1 cellular context compared by ENCODE assay signal in the genomic region with DNA sequence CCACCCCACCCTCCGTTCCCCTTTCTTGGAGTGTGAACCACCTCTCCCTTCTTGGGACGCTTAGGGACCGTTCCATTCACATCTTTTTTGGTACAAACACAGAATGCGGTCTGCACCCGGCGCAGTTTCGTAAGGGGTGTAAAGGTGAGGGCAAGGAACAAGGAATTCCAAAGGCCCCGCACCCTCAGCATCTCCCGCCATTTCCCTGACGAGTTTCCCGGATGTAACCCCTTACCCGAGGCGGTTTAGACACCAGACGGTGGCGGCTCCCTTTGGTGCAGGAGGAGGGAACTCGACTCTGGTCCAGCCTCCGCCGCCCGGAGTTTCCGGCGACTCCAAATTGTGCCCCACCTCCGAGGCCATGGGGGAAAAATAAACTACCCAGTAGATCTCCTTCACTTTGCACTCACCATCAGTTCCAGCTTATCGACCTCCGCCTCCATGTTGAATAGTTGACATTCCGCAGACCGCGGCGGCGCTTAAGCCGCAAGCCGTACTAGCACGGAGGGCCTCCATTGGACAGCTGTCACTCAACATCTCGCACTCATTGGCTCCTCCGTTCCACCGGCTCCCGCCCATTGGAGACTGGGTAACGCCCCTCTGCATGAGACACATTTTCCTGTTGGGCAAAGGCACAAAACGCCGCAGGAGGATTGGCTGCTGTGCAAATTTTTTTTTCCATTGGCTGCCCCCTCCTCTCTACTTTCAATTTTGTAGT.
TF ChIP-seq lines count a peak whose summit lies in the region.

A gene with protein sequence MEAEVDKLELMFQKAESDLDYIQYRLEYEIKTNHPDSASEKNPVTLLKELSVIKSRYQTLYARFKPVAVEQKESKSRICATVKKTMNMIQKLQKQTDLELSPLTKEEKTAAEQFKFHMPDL (minus strand): TSS at position 466 of the 718 bp plus-strand sequence. CDS start 23 bp downstream, at position 443.

TF ChIP-seq in K562, 482 proteins besides CTCF, POLR2A, EP300 and RAD21 (continued from another document):
- TF ChIP-seq, protein P1, sequence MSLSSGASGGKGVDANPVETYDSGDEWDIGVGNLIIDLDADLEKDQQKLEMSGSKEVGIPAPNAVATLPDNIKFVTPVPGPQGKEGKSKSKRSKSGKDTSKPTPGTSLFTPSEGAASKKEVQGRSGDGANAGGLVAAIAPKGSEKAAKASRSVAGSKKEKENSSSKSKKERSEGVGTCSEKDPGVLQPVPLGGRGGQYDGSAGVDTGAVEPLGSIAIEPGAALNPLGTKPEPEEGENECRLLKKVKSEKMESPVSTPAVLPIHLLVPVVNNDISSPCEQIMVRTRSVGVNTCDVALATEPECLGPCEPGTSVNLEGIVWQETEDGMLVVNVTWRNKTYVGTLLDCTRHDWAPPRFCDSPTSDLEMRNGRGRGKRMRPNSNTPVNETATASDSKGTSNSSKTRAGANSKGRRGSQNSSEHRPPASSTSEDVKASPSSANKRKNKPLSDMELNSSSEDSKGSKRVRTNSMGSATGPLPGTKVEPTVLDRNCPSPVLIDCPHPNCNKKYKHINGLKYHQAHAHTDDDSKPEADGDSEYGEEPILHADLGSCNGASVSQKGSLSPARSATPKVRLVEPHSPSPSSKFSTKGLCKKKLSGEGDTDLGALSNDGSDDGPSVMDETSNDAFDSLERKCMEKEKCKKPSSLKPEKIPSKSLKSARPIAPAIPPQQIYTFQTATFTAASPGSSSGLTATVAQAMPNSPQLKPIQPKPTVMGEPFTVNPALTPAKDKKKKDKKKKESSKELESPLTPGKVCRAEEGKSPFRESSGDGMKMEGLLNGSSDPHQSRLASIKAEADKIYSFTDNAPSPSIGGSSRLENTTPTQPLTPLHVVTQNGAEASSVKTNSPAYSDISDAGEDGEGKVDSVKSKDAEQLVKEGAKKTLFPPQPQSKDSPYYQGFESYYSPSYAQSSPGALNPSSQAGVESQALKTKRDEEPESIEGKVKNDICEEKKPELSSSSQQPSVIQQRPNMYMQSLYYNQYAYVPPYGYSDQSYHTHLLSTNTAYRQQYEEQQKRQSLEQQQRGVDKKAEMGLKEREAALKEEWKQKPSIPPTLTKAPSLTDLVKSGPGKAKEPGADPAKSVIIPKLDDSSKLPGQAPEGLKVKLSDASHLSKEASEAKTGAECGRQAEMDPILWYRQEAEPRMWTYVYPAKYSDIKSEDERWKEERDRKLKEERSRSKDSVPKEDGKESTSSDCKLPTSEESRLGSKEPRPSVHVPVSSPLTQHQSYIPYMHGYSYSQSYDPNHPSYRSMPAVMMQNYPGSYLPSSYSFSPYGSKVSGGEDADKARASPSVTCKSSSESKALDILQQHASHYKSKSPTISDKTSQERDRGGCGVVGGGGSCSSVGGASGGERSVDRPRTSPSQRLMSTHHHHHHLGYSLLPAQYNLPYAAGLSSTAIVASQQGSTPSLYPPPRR (CRISPR knock-in tag; IDR thresholded peaks at IDR 0.05; ENCODE audit: borderline replicate concordance) = no peak
- TF ChIP-seq HIVEP1 (CRISPR knock-in tag; IDR thresholded peaks at IDR 0.05) = 0 out of 2 replicates have a peak, but pooled peaks have one; percentile 22
- no peak for TF ChIP-seq TCF7L2 (IDR thresholded peaks at IDR 0.05; ENCODE audit: low read depth, low read length)
- TF ChIP-seq HOXB6 (CRISPR knock-in tag; IDR thresholded peaks at IDR 0.05; ENCODE audit: borderline replicate concordance) = no peak
- TF ChIP-seq LEF1 (IDR thresholded peaks at IDR 0.05) = peak; percentile 68; the same call in 1 of the 2 replicates
- no peak for TF ChIP-seq BRF1 (IDR thresholded peaks at IDR 0.05; ENCODE audit: borderline replicate concordance, extremely low read depth, insufficient read length)
- no peak for TF ChIP-seq FOXA3 (CRISPR knock-in tag; conservative IDR thresholded peaks at IDR 0.05 in 1 of 2, IDR thresholded peaks at IDR 0.05 in 1 of 2)
- TF ChIP-seq PRPF4 (IDR thresholded peaks at IDR 0.05; ENCODE audit: insufficient read depth, low read depth, low read length, poor library complexity, severe bottlenecking) = no peak
- TF ChIP-seq BMI1 (IDR thresholded peaks at IDR 0.05; ENCODE audit: low read length) = no peak
- TF ChIP-seq NELFE (IDR thresholded peaks at IDR 0.05; ENCODE audit: insufficient read depth, insufficient read length) = no peak
- TF ChIP-seq WHSC1 (IDR thresholded peaks at IDR 0.05; ENCODE audit: low read length) = no peak
- TF ChIP-seq ZNF146 (CRISPR knock-in tag; IDR thresholded peaks at IDR 0.05; ENCODE audit: unreplicated experiment) = no peak
- TF ChIP-seq CREB1 (IDR thresholded peaks at IDR 0.05) = no peak
- TF ChIP-seq CREB1 (CRISPR knock-in tag; IDR thresholded peaks at IDR 0.05) = no peak
- peak; percentile 71; the same call in 1 of the 2 replicates for TF ChIP-seq PHF8 (IDR thresholded peaks at IDR 0.05; ENCODE audit: borderline replicate concordance, low read length)
- TF ChIP-seq C11orf30 (IDR thresholded peaks at IDR 0.05; ENCODE audit: low read depth) = peak; percentile 80
- no peak for TF ChIP-seq ZHX1 (conservative IDR thresholded peaks at IDR 0.05; ENCODE audit: low read length)
- TF ChIP-seq ELF4 (CRISPR knock-in tag; IDR thresholded peaks at IDR 0.05) = no peak
- TF ChIP-seq GATAD2A (IDR thresholded peaks at IDR 0.05) = no peak
- no peak for TF ChIP-seq MEF2A (IDR thresholded peaks at IDR 0.05; ENCODE audit: control insufficient read depth, low read depth, low read length)
- TF ChIP-seq, protein P2, sequence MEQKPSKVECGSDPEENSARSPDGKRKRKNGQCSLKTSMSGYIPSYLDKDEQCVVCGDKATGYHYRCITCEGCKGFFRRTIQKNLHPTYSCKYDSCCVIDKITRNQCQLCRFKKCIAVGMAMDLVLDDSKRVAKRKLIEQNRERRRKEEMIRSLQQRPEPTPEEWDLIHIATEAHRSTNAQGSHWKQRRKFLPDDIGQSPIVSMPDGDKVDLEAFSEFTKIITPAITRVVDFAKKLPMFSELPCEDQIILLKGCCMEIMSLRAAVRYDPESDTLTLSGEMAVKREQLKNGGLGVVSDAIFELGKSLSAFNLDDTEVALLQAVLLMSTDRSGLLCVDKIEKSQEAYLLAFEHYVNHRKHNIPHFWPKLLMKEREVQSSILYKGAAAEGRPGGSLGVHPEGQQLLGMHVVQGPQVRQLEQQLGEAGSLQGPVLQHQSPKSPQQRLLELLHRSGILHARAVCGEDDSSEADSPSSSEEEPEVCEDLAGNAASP (IDR thresholded peaks at IDR 0.05) = no peak
- TF ChIP-seq SMARCB1 (IDR thresholded peaks at IDR 0.05; ENCODE audit: insufficient read length, low read depth) = no peak
- TF ChIP-seq, protein P3, sequence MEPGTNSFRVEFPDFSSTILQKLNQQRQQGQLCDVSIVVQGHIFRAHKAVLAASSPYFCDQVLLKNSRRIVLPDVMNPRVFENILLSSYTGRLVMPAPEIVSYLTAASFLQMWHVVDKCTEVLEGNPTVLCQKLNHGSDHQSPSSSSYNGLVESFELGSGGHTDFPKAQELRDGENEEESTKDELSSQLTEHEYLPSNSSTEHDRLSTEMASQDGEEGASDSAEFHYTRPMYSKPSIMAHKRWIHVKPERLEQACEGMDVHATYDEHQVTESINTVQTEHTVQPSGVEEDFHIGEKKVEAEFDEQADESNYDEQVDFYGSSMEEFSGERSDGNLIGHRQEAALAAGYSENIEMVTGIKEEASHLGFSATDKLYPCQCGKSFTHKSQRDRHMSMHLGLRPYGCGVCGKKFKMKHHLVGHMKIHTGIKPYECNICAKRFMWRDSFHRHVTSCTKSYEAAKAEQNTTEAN (CRISPR knock-in tag; IDR thresholded peaks at IDR 0.05) = no peak
- TF ChIP-seq KLF1 (tag; IDR thresholded peaks at IDR 0.05) = 0 out of 2 replicates have a peak, but pooled peaks have one; percentile 44
- no peak for TF ChIP-seq MAX (CRISPR knock-in tag; IDR thresholded peaks at IDR 0.05)
- TF ChIP-seq DNMT1 (IDR thresholded peaks at IDR 0.05) = no peak
- TF ChIP-seq MCM3 (IDR thresholded peaks at IDR 0.05) = no peak
- no peak for TF ChIP-seq ZNF253 (CRISPR knock-in tag; conservative IDR thresholded peaks at IDR 0.05)
- TF ChIP-seq ZNF280B (CRISPR knock-in tag; IDR thresholded peaks at IDR 0.05) = no peak
- TF ChIP-seq, protein P4, sequence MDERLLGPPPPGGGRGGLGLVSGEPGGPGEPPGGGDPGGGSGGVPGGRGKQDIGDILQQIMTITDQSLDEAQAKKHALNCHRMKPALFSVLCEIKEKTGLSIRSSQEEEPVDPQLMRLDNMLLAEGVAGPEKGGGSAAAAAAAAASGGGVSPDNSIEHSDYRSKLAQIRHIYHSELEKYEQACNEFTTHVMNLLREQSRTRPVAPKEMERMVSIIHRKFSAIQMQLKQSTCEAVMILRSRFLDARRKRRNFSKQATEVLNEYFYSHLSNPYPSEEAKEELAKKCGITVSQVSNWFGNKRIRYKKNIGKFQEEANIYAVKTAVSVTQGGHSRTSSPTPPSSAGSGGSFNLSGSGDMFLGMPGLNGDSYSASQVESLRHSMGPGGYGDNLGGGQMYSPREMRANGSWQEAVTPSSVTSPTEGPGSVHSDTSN (CRISPR knock-in tag; IDR thresholded peaks at IDR 0.05; ENCODE audit: low read depth) = peak; percentile 87
- TF ChIP-seq, protein P4 (tag; conservative IDR thresholded peaks at IDR 0.05; ENCODE audit: low read depth) = peak; percentile 95
- TF ChIP-seq SUPT5H (IDR thresholded peaks at IDR 0.05) = peak; percentile 74
- peak; percentile 63 to 69; a peak in 3 of 4 replicates for TF ChIP-seq NRF1 (conservative IDR thresholded peaks at IDR 0.05 in 1 of 2, IDR thresholded peaks at IDR 0.05 in 1 of 2)
- TF ChIP-seq FIP1L1 (IDR thresholded peaks at IDR 0.05; ENCODE audit: low read depth, low read length, poor library complexity, severe bottlenecking) = no peak
- no peak for TF ChIP-seq ZNF398 (CRISPR knock-in tag; IDR thresholded peaks at IDR 0.05)
- no peak for TF ChIP-seq RFX1 (IDR thresholded peaks at IDR 0.05)
